In the genomic region with DNA sequence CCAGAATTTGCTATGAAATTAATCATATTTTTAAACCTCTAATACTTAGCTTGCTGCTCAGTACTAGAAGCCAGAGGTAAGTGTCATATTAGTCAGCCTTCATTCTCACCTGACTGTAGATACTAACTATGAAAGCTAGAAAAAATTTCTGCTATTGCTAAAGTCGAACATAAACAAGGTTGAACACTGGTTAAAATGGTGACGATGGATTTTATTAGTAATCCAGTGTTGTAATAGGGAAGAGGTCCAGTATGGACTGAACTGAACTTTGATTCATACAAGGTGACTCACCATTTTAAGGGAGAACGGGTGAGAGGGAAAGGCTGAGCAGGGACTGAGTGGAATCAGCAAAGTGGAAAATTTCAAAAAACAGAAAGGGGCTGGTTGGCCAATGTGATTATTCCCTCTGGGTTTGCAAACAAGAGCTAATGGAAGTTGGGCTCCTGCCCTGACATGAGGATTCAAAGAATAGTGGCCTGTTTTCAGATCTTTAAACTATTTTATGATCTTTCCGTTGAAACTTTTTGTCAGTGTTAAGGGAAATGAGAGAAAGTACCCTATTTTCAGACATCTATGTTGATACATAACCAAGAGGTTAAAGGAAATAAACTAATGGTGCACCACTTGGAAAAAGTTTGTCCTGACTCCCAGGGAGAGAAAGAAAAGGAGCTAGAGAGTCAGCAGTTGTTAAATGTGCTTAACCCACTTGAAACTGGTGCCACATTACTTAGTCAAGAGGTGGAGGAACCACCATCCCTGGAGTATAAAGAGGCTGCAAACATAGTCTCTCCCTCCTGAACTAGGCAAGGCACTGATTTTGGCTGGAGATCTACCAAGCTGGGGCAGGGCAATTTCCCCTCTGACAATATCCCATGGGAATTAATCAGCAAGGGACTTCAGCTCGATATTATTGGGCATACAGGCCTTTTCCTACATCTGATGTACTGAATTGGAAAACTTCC, we compare ENCODE assay signal across 9 cellular contexts. TPM values are rescaled to one million over a fixed set of nuclear protein-coding genes. Genes with fewer than 3 reads are reported as not detected.
DNase-seq lines count a peak whose midpoint lies in the region; ATAC-seq and TF ChIP-seq lines count a peak whose summit lies in the region.
"Had no signal": no experiment of that assay in that cellular context is flagged by ENCODE, and none has a peak within 500 bp of the region (broad histone marks: within the 10 kb centered on the region; RNA-seq: fewer than 3 reads in every experiment).

No MANE protein-coding gene starts in this region.

- CTCF ChIA-PET in WTC11 (lab: Charles Lee): interaction anchor here (1.5 kb wide), 1 partner anchor 98 kb away, joined by 6 read pairs; no protein-coding TSS in a partner anchor

- no peak overlapping the region for H3K4me3 ChIP-seq in gastroesophageal sphincter

- H3K4me3 Mint-ChIP-seq in WTC11: no peak overlapping the region

- DNase-seq in EH (ENCODE audit: low read depth): peak; percentile 91
- DNase-seq in WTC11 (ENCODE audit: low spot score): no peak
- DNase-seq in sciatic nerve (ENCODE audit: low spot score): peak; percentile 64
- DNase-seq in foreskin melanocyte: no peak
- no peak for DNase-seq in NCI-H748 (lab: John Stamatoyannopoulos, UW; ENCODE audit: unreplicated experiment)
- no peak for DNase-seq in germinal center (ENCODE audit: low spot score)
- DNase-seq in NK-92 (lab: John Stamatoyannopoulos, UW; ENCODE audit: unreplicated experiment): no peak
- DNase-seq: activated CD4-positive, alpha-beta T cell treated with anti-CD3 and anti-CD28 coated beads, Interleukin-2, amount 50 U/mL, for 4 hours had no signal

- TF ChIP-seq POLR2A in gastroesophageal sphincter (IDR thresholded peaks at IDR 0.05): no peak

- peaks cover 3% of the 10 kb centered on the region for H3K27me3 Mint-ChIP-seq in WTC11 (ENCODE audit: low read depth)

- TF ChIP-seq CTCF in WTC11 (IDR thresholded peaks at IDR 0.05) (no peak), gastroesophageal sphincter (IDR thresholded peaks at IDR 0.05) (no peak)

- H3K4me1 ChIP-seq in gastroesophageal sphincter: peaks cover 20 to 60% (median 32%) of the 10 kb centered on the region in 3 donors

- peaks cover 58% of the 10 kb centered on the region for H3K4me1 Mint-ChIP-seq in WTC11

- peak overlapping the region; percentile 72 to 95 (median 80) for H3K27ac ChIP-seq in gastroesophageal sphincter

- no peaks in the 10 kb centered on the region for H3K9me3 ChIP-seq in gastroesophageal sphincter

- TF ChIP-seq EP300 in gastroesophageal sphincter (IDR thresholded peaks at IDR 0.05): no peak

- no peak for ATAC-seq in WTC11
- ATAC-seq in gastroesophageal sphincter: peak; percentile 94
- ATAC-seq in sciatic nerve: peak; percentile 96

- H3K36me3 Mint-ChIP-seq in WTC11: no peaks in the 10 kb centered on the region

- no peak overlapping the region for H3K27ac Mint-ChIP-seq in WTC11

- H3K36me3 ChIP-seq in gastroesophageal sphincter: no peaks in the 10 kb centered on the region

- 3 to 28% methylated on average over 4 to 5 of the region's 5 CpGs for WGBS in gastroesophageal sphincter (ENCODE audit: low coverage in 1 of 2), 2 donors

- H3K9me3 Mint-ChIP-seq in WTC11: no peaks in the 10 kb centered on the region

- H3K27me3 ChIP-seq in gastroesophageal sphincter: no peaks in the 10 kb centered on the region

- intact Hi-C loops in sciatic nerve (cut with DNase I): no loop called here

- POLR2A ChIA-PET in WTC11 (lab: Charles Lee): no interaction called here

TF ChIP-seq in WTC11, 78 proteins besides CTCF, POLR2A, EP300 and RAD21:
- TF ChIP-seq GABPB1 (CRISPR knock-in tag; IDR thresholded peaks at IDR 0.05) (peak; percentile 71), SOX15 (CRISPR knock-in tag; IDR thresholded peaks at IDR 0.05) (no peak)
- TF ChIP-seq, protein P1, sequence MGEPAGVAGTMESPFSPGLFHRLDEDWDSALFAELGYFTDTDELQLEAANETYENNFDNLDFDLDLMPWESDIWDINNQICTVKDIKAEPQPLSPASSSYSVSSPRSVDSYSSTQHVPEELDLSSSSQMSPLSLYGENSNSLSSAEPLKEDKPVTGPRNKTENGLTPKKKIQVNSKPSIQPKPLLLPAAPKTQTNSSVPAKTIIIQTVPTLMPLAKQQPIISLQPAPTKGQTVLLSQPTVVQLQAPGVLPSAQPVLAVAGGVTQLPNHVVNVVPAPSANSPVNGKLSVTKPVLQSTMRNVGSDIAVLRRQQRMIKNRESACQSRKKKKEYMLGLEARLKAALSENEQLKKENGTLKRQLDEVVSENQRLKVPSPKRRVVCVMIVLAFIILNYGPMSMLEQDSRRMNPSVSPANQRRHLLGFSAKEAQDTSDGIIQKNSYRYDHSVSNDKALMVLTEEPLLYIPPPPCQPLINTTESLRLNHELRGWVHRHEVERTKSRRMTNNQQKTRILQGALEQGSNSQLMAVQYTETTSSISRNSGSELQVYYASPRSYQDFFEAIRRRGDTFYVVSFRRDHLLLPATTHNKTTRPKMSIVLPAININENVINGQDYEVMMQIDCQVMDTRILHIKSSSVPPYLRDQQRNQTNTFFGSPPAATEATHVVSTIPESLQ (CRISPR knock-in tag; IDR thresholded peaks at IDR 0.05): no peak

RNA-seq across cellular contexts. Expression of a gene that starts 15.3 kb away (rescaled TPM):
- total RNA-seq in WTC11 (2021) (3.9 to 4.3 TPM (median 4.1 TPM) in 3 replicates), gastroesophageal sphincter (100 to 1,000 TPM in 3 of 4 donors, 10 to 100 TPM in 1; 81.9 to 307 (median 222) TPM), sciatic nerve (84.2 TPM)

RNA-seq across cellular contexts. Expression of a gene that starts 55.7 kb away (rescaled TPM):
- total RNA-seq in WTC11 (2021): 1.1 to 1.3 TPM (median 1.2 TPM) in 3 replicates
- total RNA-seq in gastroesophageal sphincter: 10 to 100 TPM; 13.5 to 48.3 (median 17.7) TPM
- total RNA-seq in sciatic nerve: 97.9 TPM

Comparison
In these comparisons a context has a peak if more than half of its experiments do, and no peak if none do; other contexts are left out.
1. DNase-seq: peak in EH (single experiment) and sciatic nerve (single experiment); none in WTC11 (single experiment), foreskin melanocyte (single experiment), NCI-H748 (single experiment), germinal center (single experiment) and NK-92 (single experiment).
2. RNA of a gene that starts 15.3 kb away (total RNA-seq): 81.9 to 307 TPM in gastroesophageal sphincter and 84.2 TPM in sciatic nerve (single experiment); 3.9 to 4.3 TPM in WTC11; every median in the first group is over 10 times any median in the second.